In genomic region chr15:62059818-62060115, GRCh38 we compare ENCODE assay signal across 1 cellular context.
A peak's percentile ranks its signal among the peaks of the same experiment; 100 is the strongest.
TF ChIP-seq lines count a peak whose summit lies in the region.

No MANE protein-coding gene starts in this region.

TF ChIP-seq in GM12878, 131 proteins besides CTCF, POLR2A, EP300 and RAD21 (continued from another document):
- TF ChIP-seq ZNF687 (IDR thresholded peaks at IDR 0.05) (no peak), ESRRA (IDR thresholded peaks at IDR 0.05; ENCODE audit: low read length) (no peak), FOXM1 (IDR thresholded peaks at IDR 0.05; ENCODE audit: low read depth, low read length) (0 out of 2 replicates have a peak, but pooled peaks have one; percentile 10), BACH1 (IDR thresholded peaks at IDR 0.05; ENCODE audit: borderline replicate concordance) (no peak; the same call in 1 of the 2 replicates), SMC3 (IDR thresholded peaks at IDR 0.05; ENCODE audit: borderline replicate concordance, low read length) (no peak), CUX1 (IDR thresholded peaks at IDR 0.05; ENCODE audit: insufficient replicate concordance, low read depth, low read length) (no peak), HSF1 (IDR thresholded peaks at IDR 0.05; ENCODE audit: low read depth, low read length) (no peak), POLR2AphosphoS5 (IDR thresholded peaks at IDR 0.05; ENCODE audit: low read length) (peak; percentile 43; the same call in 1 of the 2 replicates), LARP7 (IDR thresholded peaks at IDR 0.05) (no peak), BCL11A (IDR thresholded peaks at IDR 0.05; ENCODE audit: low read depth, low read length) (no peak)
